9 cellular contexts compared by ENCODE assay signal in genomic region chr19:7018828-7019227, GRCh38. TPM values are rescaled to one million over a fixed set of nuclear protein-coding genes. Genes with fewer than 3 reads are reported as not detected.
"Had no signal": no experiment of that assay in that cellular context is flagged by ENCODE, and none has a peak within 500 bp of the region (broad histone marks: within the 10 kb centered on the region; RNA-seq: fewer than 3 reads in every experiment).

No MANE protein-coding gene starts in this region.

- H3K27ac Mint-ChIP-seq: HFFc6 had no signal

- H3K4me3 Mint-ChIP-seq: HFFc6 had no signal

- DNase-seq: GM23248, GOT3, H7, HFFc6, IMR-90 had no signal

- ATAC-seq: HCT116, K562 had no signal

- H3K9me3 Mint-ChIP-seq: HFFc6 had no signal

RNA-seq across cellular contexts. Expression of gene MBD3L2B, which starts 2.4 kb away (rescaled TPM):
- total RNA-seq: GM23248, H4, H7, HFFc6, HT-29, IMR-90, K562 had no signal

RNA-seq across cellular contexts. Expression of gene MBD3L5, which starts 11.6 kb away (rescaled TPM):
- total RNA-seq: GM23248, H4, H7, HFFc6, HT-29, IMR-90, K562 had no signal

RNA-seq across cellular contexts. Expression of gene MBD3L4, which starts 21.2 kb away (rescaled TPM):
- total RNA-seq: GM23248, H4, H7, HFFc6, HT-29, IMR-90, K562 had no signal

RNA-seq across cellular contexts. Expression of gene MBD3L2, which starts 30.3 kb away (rescaled TPM):
- total RNA-seq: GM23248, H4, H7, HFFc6, HT-29, IMR-90, K562 had no signal

RNA-seq across cellular contexts. Expression of gene MBD3L3, which starts 39.6 kb away (rescaled TPM):
- total RNA-seq: GM23248, H4, H7, HFFc6, HT-29, IMR-90, K562 had no signal
